ENCODE assay signal across 27 cellular contexts in the genomic region with DNA sequence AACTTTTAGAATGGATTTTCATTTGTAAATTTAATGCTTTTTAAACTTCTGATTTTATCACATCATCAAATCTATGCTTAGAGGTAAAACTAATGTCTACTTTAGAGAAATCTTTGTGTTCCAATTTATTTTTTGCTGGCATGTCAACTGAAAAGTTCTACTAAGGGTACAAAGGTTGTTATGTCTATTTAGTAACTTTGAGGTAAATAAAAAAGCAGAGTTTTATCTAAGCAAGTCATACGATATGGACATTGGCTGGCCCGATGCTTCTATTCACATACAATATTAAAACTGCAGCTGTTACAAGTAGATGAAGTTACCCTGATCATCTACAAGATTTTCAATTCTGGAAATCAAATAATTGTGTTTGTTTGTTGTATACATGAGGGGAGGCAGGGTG.
"Had no signal": no experiment of that assay in that cellular context is flagged by ENCODE, and none has a peak within 500 bp of the region (broad histone marks: within the 10 kb centered on the region; RNA-seq: fewer than 3 reads in every experiment).

No MANE protein-coding gene starts in this region.

- H3K4me1 Mint-ChIP-seq: endodermal cell had no signal

- H3K9me3 ChIP-seq: colonic mucosa, esophagus muscularis mucosa, esophagus squamous epithelium, gastrocnemius medialis, gastroesophageal sphincter, heart left ventricle, heart right ventricle had no signal

- H3K27ac Mint-ChIP-seq: dendritic cell treated with granulocyte-macrophage colony-stimulating factor and Interleukin-4, amounts not matched to agents 40 ng/mL and 50 ng/mL, for 4 days; endodermal cell had no signal

- H3K36me3 ChIP-seq: colonic mucosa, esophagus muscularis mucosa, esophagus squamous epithelium, gastrocnemius medialis, gastroesophageal sphincter, heart left ventricle, heart right ventricle had no signal

- FAIRE-seq: colon, endometrium, endothelial cell of umbilical vein had no signal

- H3K27me3 ChIP-seq: colonic mucosa, dorsolateral prefrontal cortex, esophagus muscularis mucosa, esophagus squamous epithelium, foreskin keratinocyte, gastrocnemius medialis, gastroesophageal sphincter, heart left ventricle, heart right ventricle had no signal

- ATAC-seq: esophagus mucosa, foreskin keratinocyte, gastrocnemius medialis, gastroesophageal sphincter, heart left ventricle, heart right ventricle had no signal

- H3K4me1 ChIP-seq: colonic mucosa, esophagus muscularis mucosa, esophagus squamous epithelium, foreskin keratinocyte, gastrocnemius medialis, gastroesophageal sphincter, heart left ventricle, heart right ventricle had no signal

- H3K9me3 Mint-ChIP-seq: dendritic cell treated with granulocyte-macrophage colony-stimulating factor and Interleukin-4, amounts not matched to agents 40 ng/mL and 50 ng/mL, for 4 days; endodermal cell had no signal

- H3K4me3 Mint-ChIP-seq: dendritic cell treated with granulocyte-macrophage colony-stimulating factor and Interleukin-4, amounts not matched to agents 40 ng/mL and 50 ng/mL, for 4 days; endodermal cell had no signal

- DNase-seq: colonic mucosa; cortex of kidney; dermis blood vessel endothelial cell; dorsolateral prefrontal cortex; effector CD4-positive, alpha-beta T cell; effector CD8-positive, alpha-beta T cell; effector memory CD4-positive, alpha-beta T cell; endodermal cell; erythroblast; esophagus squamous epithelium; foreskin fibroblast; foreskin keratinocyte; foreskin melanocyte; gastrocnemius medialis; glutamatergic neuron; head of caudate nucleus; heart left ventricle; heart right ventricle had no signal

- H3K4me3 ChIP-seq: colonic mucosa, coronary artery, dorsolateral prefrontal cortex, esophagus muscularis mucosa, esophagus squamous epithelium, gastrocnemius medialis, gastroesophageal sphincter, heart left ventricle, heart right ventricle had no signal

- H3K27ac ChIP-seq: colonic mucosa, coronary artery, dorsolateral prefrontal cortex, epithelial cell of prostate, esophagus muscularis mucosa, esophagus squamous epithelium, foreskin keratinocyte, gastrocnemius medialis, gastroesophageal sphincter, heart left ventricle, heart right ventricle had no signal

- H3K27me3 Mint-ChIP-seq: dendritic cell treated with granulocyte-macrophage colony-stimulating factor and Interleukin-4, amounts not matched to agents 40 ng/mL and 50 ng/mL, for 4 days had no signal
